Comparison of ENCODE assay signal across 10 cellular contexts in genomic region chr7:130897515-130898419, GRCh38.
A peak's percentile ranks its signal among the peaks of the same experiment; 100 is the strongest.
DNase-seq lines count a peak whose midpoint lies in the region; ATAC-seq, FAIRE-seq and TF ChIP-seq lines count a peak whose summit lies in the region.
"Had no signal": no experiment of that assay in that cellular context is flagged by ENCODE, and none has a peak within 500 bp of the region (broad histone marks: within the 10 kb centered on the region; RNA-seq: fewer than 3 reads in every experiment).

No MANE protein-coding gene starts in this region.

- ATAC-seq in gastroesophageal sphincter (no peak), GM19455 (IDR thresholded peaks at IDR 0.05; ENCODE audit: unreplicated experiment) (no peak)
- peak; percentile 6 for ATAC-seq in stimulated activated naive CD8-positive, alpha-beta T cell treated with anti-CD3 and anti-CD28 coated beads, Interleukin-15, Interleukin-2, amounts not matched to agents 100 U/mL and 50 U/mL, for 24 hours

- no peaks in the 10 kb centered on the region for H3K27me3 ChIP-seq in gastroesophageal sphincter

- H3K4me3 ChIP-seq in gastroesophageal sphincter, result no peak overlapping the region

- H3K4me1 ChIP-seq in gastroesophageal sphincter, result peaks cover 10 to 96% (median 46%) of the 10 kb centered on the region in 3 donors

- no peak for TF ChIP-seq POLR2A in gastroesophageal sphincter (IDR thresholded peaks at IDR 0.05)

- DNase-seq in NCI-H1092 (lab: John Stamatoyannopoulos, UW), result peak; percentile 6
- DNase-seq in NCI-H1092 treated with DMSO at 0.1 percent for 48 hours (lab: John Stamatoyannopoulos, UW), result no peak
- DNase-seq in RCC 7860 (ENCODE audit: low spot score), result peak; percentile 98
- DNase-seq in stimulated activated naive CD8-positive, alpha-beta T cell treated with anti-CD3 and anti-CD28 coated beads, Interleukin-15, Interleukin-2, amounts not matched to agents 100 U/mL and 50 U/mL, for 24 hours, result no peak
- no peak for DNase-seq in amniotic stem cell (lab: John Stamatoyannopoulos, UW)
- DNase-seq in NOMO-1 treated with DMSO at 0.1 percent for 48 hours (lab: John Stamatoyannopoulos, UW; ENCODE audit: unreplicated experiment), result no peak

- WGBS in gastroesophageal sphincter (ENCODE audit: low coverage in 1 of 2), 2 donors, result 95 to 100% methylated on average over 1 to 6 of the region's 24 CpGs

- H3K36me3 ChIP-seq in gastroesophageal sphincter, result peaks cover 0 to 73% of the 10 kb centered on the region in 2 donors

- no peaks in the 10 kb centered on the region for H3K9me3 ChIP-seq in gastroesophageal sphincter

- peak overlapping the region in 3 of 4 donors; percentile 21 to 79 (median 70) for H3K27ac ChIP-seq in gastroesophageal sphincter
- H3K27ac ChIP-seq: 22Rv1 had no signal

- no peak for TF ChIP-seq CTCF in gastroesophageal sphincter (IDR thresholded peaks at IDR 0.05)

- peak; percentile 92 for FAIRE-seq in RCC 7860 (lab: Jason Lieb, UNC)
- FAIRE-seq: urothelium cell line had no signal

- no peak for TF ChIP-seq EP300 in gastroesophageal sphincter (IDR thresholded peaks at IDR 0.05)

Comparison
In these comparisons a context has a peak if more than half of its experiments do, and no peak if none do; other contexts are left out.
1. DNase-seq: peak in NCI-H1092 (single experiment) and RCC 7860 (single experiment); none in NCI-H1092 treated with DMSO at 0.1 percent for 48 hours (single experiment), stimulated activated naive CD8-positive, alpha-beta T cell treated with anti-CD3 and anti-CD28 coated beads, Interleukin-15, Interleukin-2, amounts not matched to agents 100 U/mL and 50 U/mL, for 24 hours (single experiment), amniotic stem cell (single experiment) and NOMO-1 treated with DMSO at 0.1 percent for 48 hours (single experiment).